Comparison of ENCODE assay signal across 3 cellular contexts in the genomic region with DNA sequence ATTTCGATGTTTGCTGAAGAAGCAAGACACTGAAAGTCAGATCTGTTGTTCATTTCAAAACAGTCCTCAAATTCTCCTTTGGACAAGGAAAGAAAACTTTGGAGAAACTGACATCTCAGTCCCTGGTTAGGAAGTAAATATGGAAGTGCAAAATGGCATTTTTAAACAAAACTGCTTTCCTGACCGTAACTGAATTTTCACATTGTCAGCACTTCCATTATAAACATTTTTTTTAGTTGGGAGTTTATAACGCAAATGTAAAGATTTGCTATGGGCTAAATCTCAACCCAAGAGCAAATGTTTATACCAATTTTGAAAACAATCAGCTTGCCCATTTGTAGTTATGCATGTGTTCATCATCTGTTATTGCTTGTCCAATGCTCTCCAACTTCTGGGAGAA.
A peak's percentile ranks its signal among the peaks of the same experiment; 100 is the strongest.
TF ChIP-seq lines count a peak whose summit lies in the region.

No MANE protein-coding gene starts in this region.

TF ChIP-seq in A549, 52 proteins besides CTCF, POLR2A, EP300 and RAD21:
- peak; percentile 63 for TF ChIP-seq MAFK (IDR thresholded peaks at IDR 0.05; ENCODE audit: partially characterized antibody)
- no peak for TF ChIP-seq GATA3 (IDR thresholded peaks at IDR 0.05; ENCODE audit: borderline replicate concordance)

TF ChIP-seq in IMR-90, 13 proteins besides CTCF, POLR2A, EP300 and RAD21:
- TF ChIP-seq MXI1 (IDR thresholded peaks at IDR 0.05; ENCODE audit: borderline replicate concordance, low read depth, low read length) = no peak
- peak; percentile 72 for TF ChIP-seq MAFK (IDR thresholded peaks at IDR 0.05; ENCODE audit: low read depth, low read length)

TF ChIP-seq in K562, 482 proteins besides CTCF, POLR2A, EP300 and RAD21:
- TF ChIP-seq CBX8 (IDR thresholded peaks at IDR 0.05; ENCODE audit: borderline replicate concordance, extremely low read depth, low read depth, low read length, poor library complexity, severe bottlenecking) (no peak), EWSR1 (IDR thresholded peaks at IDR 0.05; ENCODE audit: borderline replicate concordance, low read depth, partially characterized antibody) (no peak), HMG20A (CRISPR knock-in tag; conservative IDR thresholded peaks at IDR 0.05) (no peak), CEBPZ (IDR thresholded peaks at IDR 0.05; ENCODE audit: borderline replicate concordance, low read depth, low read length) (no peak), GATA2 (CRISPR knock-in tag; IDR thresholded peaks at IDR 0.05) (no peak), NFIC (IDR thresholded peaks at IDR 0.05) (no peak), SRSF3 (IDR thresholded peaks at IDR 0.05; ENCODE audit: insufficient read depth, low read length) (no peak), ARNT (IDR thresholded peaks at IDR 0.05) (no peak), ERF (CRISPR knock-in tag; IDR thresholded peaks at IDR 0.05) (no peak), PRPF4 (IDR thresholded peaks at IDR 0.05; ENCODE audit: insufficient read depth, low read depth, low read length, poor library complexity, severe bottlenecking) (no peak), MAFG (tag; conservative IDR thresholded peaks at IDR 0.05) (0 out of 2 replicates have a peak, but pooled peaks have one; percentile 7), NFRKB (IDR thresholded peaks at IDR 0.05; ENCODE audit: low read depth) (no peak), CREM (IDR thresholded peaks at IDR 0.05; ENCODE audit: low read depth) (no peak), MAFF (IDR thresholded peaks at IDR 0.05; ENCODE audit: low read length) (peak; percentile 40; the same call in 1 of the 2 replicates), ZNF316 (IDR thresholded peaks at IDR 0.05) (peak; percentile 56), POLR2G (IDR thresholded peaks at IDR 0.05; ENCODE audit: low read depth, low read length) (no peak), NUFIP1 (IDR thresholded peaks at IDR 0.05; ENCODE audit: partially characterized antibody) (no peak), HES1 (IDR thresholded peaks at IDR 0.05; ENCODE audit: low read depth) (no peak), PHF20 (IDR thresholded peaks at IDR 0.05; ENCODE audit: partially characterized antibody) (no peak)
